Comparison of ENCODE assay signal across 8 cellular contexts in genomic region chr1:212284332-212284743, GRCh38. TPM values are rescaled to one million over a fixed set of nuclear protein-coding genes. Genes with fewer than 3 reads are reported as not detected.
A peak's percentile ranks its signal among the peaks of the same experiment; 100 is the strongest.
DNase-seq lines count a peak whose midpoint lies in the region; ATAC-seq and TF ChIP-seq lines count a peak whose summit lies in the region.

No MANE protein-coding gene starts in this region.

- peak overlapping the region; percentile 7 for H2BK5ac ChIP-seq in neuronal stem cell (ENCODE audit: low read length)

- H3K27me3 ChIP-seq in NT2/D1 (ENCODE audit: insufficient read depth, insufficient read length) (no peaks in the 10 kb centered on the region), endodermal cell (ENCODE audit: control insufficient read depth, insufficient read depth, low read length, poor library complexity, severe bottlenecking) (no peaks in the 10 kb centered on the region), neuronal stem cell (ENCODE audit: control insufficient read depth in 3 of 3, insufficient read depth in 3 of 3, low read depth in 1 of 3, low read length in 3 of 3) (peaks cover 0 to 5% (median 0%) of the 10 kb centered on the region in 3 experiments)

- no peak overlapping the region for H4K91ac ChIP-seq in neuronal stem cell (ENCODE audit: low read depth, low read length, poor library complexity)

- H2AFZ ChIP-seq in neuronal stem cell (ENCODE audit: low read length), result peak overlapping the region; percentile 99

- no peak overlapping the region for H2BK120ac ChIP-seq in neuronal stem cell (ENCODE audit: low read depth, low read length)

- H3K4me1 ChIP-seq in NT2/D1 (ENCODE audit: insufficient read depth, insufficient read length) (no peaks in the 10 kb centered on the region), endodermal cell (ENCODE audit: control insufficient read depth, insufficient read depth, low read length) (no peaks in the 10 kb centered on the region), neuronal stem cell (ENCODE audit: control insufficient read depth in 2 of 2, insufficient read depth in 1 of 2, low read depth in 1 of 2, low read length in 2 of 2) (no peaks in the 10 kb centered on the region)

- no peak overlapping the region for H2BK12ac ChIP-seq in neuronal stem cell (ENCODE audit: low read length)

- H3K4me2 ChIP-seq in neuronal stem cell (ENCODE audit: insufficient read depth, low read length, poor library complexity, severe bottlenecking), result peak overlapping the region; percentile 79

- H3K4me3 Mint-ChIP-seq in CD14-positive monocyte (peak overlapping the region; percentile 97), endodermal cell (peak overlapping the region; percentile 87)

- no peak overlapping the region for H2AK5ac ChIP-seq in neuronal stem cell (ENCODE audit: low read depth, low read length)

- ATAC-seq in GM18867 (IDR thresholded peaks at IDR 0.05; ENCODE audit: unreplicated experiment) (no peak), GM18868 (IDR thresholded peaks at IDR 0.05; ENCODE audit: unreplicated experiment) (no peak)

- peak overlapping the region; percentile 47 for H3K27ac ChIP-seq in endodermal cell (ENCODE audit: low read depth, low read length)
- peak overlapping the region; percentile 87 for H3K27ac ChIP-seq in neuronal stem cell (replicated peaks; ENCODE audit: low read length)

- H3K27ac Mint-ChIP-seq in CD14-positive monocyte (peak overlapping the region; percentile 97 to 100 (median 99)), endodermal cell (peak overlapping the region; percentile 99)

- H3K4me1 Mint-ChIP-seq in CD14-positive monocyte (peaks cover 35% of the 10 kb centered on the region), endodermal cell (peaks cover 22% of the 10 kb centered on the region)

- H3K9me3 ChIP-seq in NT2/D1 (ENCODE audit: insufficient read depth, low read length), result no peaks in the 10 kb centered on the region
- H3K9me3 ChIP-seq in endodermal cell (ENCODE audit: control insufficient read depth, low read length), result no peaks in the 10 kb centered on the region
- no peaks in the 10 kb centered on the region for H3K9me3 ChIP-seq in neuronal stem cell (replicated peaks in 1 of 2; ENCODE audit: control insufficient read depth in 2 of 2, insufficient read depth in 1 of 2, low read depth in 1 of 2, low read length in 2 of 2)

- no peak overlapping the region for H3K4ac ChIP-seq in neuronal stem cell (ENCODE audit: low read length)

- H4K8ac ChIP-seq in neuronal stem cell (ENCODE audit: low read depth, low read length), result no peak overlapping the region

- TF ChIP-seq CTCF in CD14-positive monocyte (IDR thresholded peaks at IDR 0.05) (no peak), endodermal cell (conservative IDR thresholded peaks at IDR 0.05) (no peak)

- H3K36me3 Mint-ChIP-seq in CD14-positive monocyte, result peaks cover 3% of the 10 kb centered on the region in 2 donors
- H3K36me3 Mint-ChIP-seq in endodermal cell (ENCODE audit: low read depth), result no peaks in the 10 kb centered on the region

- peaks cover 2% of the 10 kb centered on the region for H3K79me1 ChIP-seq in neuronal stem cell (ENCODE audit: low read depth, low read length)

- H2BK15ac ChIP-seq in neuronal stem cell (ENCODE audit: low read length), result no peak overlapping the region

- H3K36me3 ChIP-seq in NT2/D1 (ENCODE audit: insufficient read depth, insufficient read length, low read length), result no peaks in the 10 kb centered on the region
- H3K36me3 ChIP-seq in endodermal cell (ENCODE audit: control insufficient read depth, insufficient read depth, low read length), result peaks cover 4% of the 10 kb centered on the region
- no peaks in the 10 kb centered on the region for H3K36me3 ChIP-seq in neuronal stem cell (replicated peaks in 1 of 2; ENCODE audit: control insufficient read depth in 2 of 2, insufficient read depth in 2 of 2, low read length in 2 of 2)

- no peak overlapping the region for H3K18ac ChIP-seq in neuronal stem cell (ENCODE audit: low read length)

- H3K23ac ChIP-seq in neuronal stem cell (ENCODE audit: low read depth, low read length, poor library complexity), result peak overlapping the region; percentile 93

- H3K27me3 Mint-ChIP-seq in CD14-positive monocyte (ENCODE audit: low read depth in 3 of 3) (peaks cover 0 to 7% (median 0%) of the 10 kb centered on the region in 3 donors), endodermal cell (ENCODE audit: insufficient read depth) (no peaks in the 10 kb centered on the region)

- H3K9me3 Mint-ChIP-seq in CD14-positive monocyte, result peaks cover 0 to 2% (median 0%) of the 10 kb centered on the region in 7 donors
- H3K9me3 Mint-ChIP-seq in endodermal cell, result no peaks in the 10 kb centered on the region

- WGBS in endodermal cell (ENCODE audit: insufficient coverage in 1 of 2, insufficient read length in 1 of 2), 2 experiments, result 28 to 29% methylated on average over 7 to 14 of the region's 14 CpGs
- WGBS in neuronal stem cell (ENCODE audit: extremely low coverage in 2 of 2, insufficient read length in 2 of 2, insufficient replicate concordance in 1 of 2), 2 donors, result no CpG with 5 or more reads among the region's 14 CpGs

- intact Hi-C loops in CD14-positive monocyte (cut with micrococcal nuclease), result loop anchor here in 1 of 2 donors (10.0 kb wide), 1 partner anchor 50 kb away; no protein-coding TSS in a partner anchor

- DNase-seq in CD14-positive monocyte (ENCODE audit: low spot score), result peak; percentile 47
- DNase-seq in NT2/D1 (ENCODE audit: low read depth, low spot score), result no peak
- DNase-seq in endodermal cell, result no peak
- DNase-seq in neuronal stem cell (ENCODE audit: low spot score), result no peak
- no peak for DNase-seq in putamen (ENCODE audit: low spot score)
- DNase-seq in glomerular visceral epithelial cell (ENCODE audit: extremely low spot score), result no peak

- H3K9ac ChIP-seq in NT2/D1 (ENCODE audit: insufficient read length, low read depth), result peak overlapping the region; percentile 80
- peak overlapping the region; percentile 63 for H3K9ac ChIP-seq in endodermal cell (ENCODE audit: extremely low read depth, low read length, poor library complexity, severe bottlenecking)
- H3K9ac ChIP-seq in neuronal stem cell (ENCODE audit: low read depth, low read length, poor library complexity), result no peak overlapping the region

- no peak overlapping the region for H3K14ac ChIP-seq in neuronal stem cell (ENCODE audit: low read length)

- peak overlapping the region; percentile 76 for H3K4me3 ChIP-seq in NT2/D1 (ENCODE audit: insufficient read length, low read depth)
- peak overlapping the region; percentile 93 for H3K4me3 ChIP-seq in endodermal cell (ENCODE audit: low read length)
- H3K4me3 ChIP-seq in neuronal stem cell (ENCODE audit: low read length in 2 of 2), result peak overlapping the region; percentile 63 to 91

RNA-seq across cellular contexts. Expression of gene PPP2R5A, which starts 0.9 kb away (rescaled TPM):
- 10 to 100 TPM; 28.1 to 31.1 TPM for polyA plus RNA-seq in CD14-positive monocyte
- total RNA-seq in endodermal cell, result 10 to 100 TPM; 40.7 to 41.4 TPM
- 17.7 TPM for polyA plus RNA-seq in endodermal cell (2013, experiment 1 of 2)
- 18.3 TPM for polyA plus RNA-seq in endodermal cell (2013, experiment 2 of 2)
- 8.2 TPM for polyA plus RNA-seq in neuronal stem cell (2013, experiment 1 of 2)
- polyA plus RNA-seq in neuronal stem cell (2013, experiment 2 of 2), result 8.2 TPM
